In the genomic region with DNA sequence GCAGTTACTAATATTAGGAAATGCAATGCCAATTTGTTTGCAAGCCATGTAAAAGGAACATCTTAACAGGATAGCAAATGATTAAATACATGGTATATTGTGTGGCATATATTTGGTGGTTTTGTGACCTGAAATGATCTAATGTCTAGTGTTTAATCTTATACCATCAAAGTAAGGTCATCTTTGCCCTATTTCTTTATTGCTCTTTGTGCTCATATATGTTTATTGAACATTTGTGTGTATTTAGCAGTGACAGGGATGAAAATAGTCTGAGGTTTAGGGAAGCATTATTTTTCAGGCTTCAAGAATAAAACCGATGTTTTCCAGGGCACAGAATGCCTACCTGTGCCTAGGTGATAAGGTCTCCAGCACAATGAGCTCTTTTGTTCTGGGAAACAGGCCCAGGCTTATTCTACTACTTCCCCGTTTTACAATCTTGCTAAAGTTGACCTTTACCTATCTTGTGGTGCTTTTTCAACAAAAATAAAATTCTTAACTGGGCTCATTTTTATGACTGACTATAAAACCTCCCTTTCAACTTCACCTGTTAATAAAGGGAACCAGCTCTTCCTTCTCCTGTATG, we compare ENCODE assay signal across 1 cellular context.
TF ChIP-seq lines count a peak whose summit lies in the region.

No MANE protein-coding gene starts in this region.

TF ChIP-seq in HepG2, 621 proteins besides CTCF, POLR2A, EP300 and RAD21 (continued from another document and continues in another):
- TF ChIP-seq, protein P1, sequence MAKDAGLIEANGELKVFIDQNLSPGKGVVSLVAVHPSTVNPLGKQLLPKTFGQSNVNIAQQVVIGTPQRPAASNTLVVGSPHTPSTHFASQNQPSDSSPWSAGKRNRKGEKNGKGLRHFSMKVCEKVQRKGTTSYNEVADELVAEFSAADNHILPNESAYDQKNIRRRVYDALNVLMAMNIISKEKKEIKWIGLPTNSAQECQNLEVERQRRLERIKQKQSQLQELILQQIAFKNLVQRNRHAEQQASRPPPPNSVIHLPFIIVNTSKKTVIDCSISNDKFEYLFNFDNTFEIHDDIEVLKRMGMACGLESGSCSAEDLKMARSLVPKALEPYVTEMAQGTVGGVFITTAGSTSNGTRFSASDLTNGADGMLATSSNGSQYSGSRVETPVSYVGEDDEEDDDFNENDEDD (CRISPR knock-in tag; IDR thresholded peaks at IDR 0.05; ENCODE audit: borderline replicate concordance): no peak
- TF ChIP-seq PHF20 (CRISPR knock-in tag; IDR thresholded peaks at IDR 0.05) (no peak), NONO (IDR thresholded peaks at IDR 0.05) (no peak), NONO (CRISPR knock-in tag; conservative IDR thresholded peaks at IDR 0.05) (no peak), ZNF546 (CRISPR knock-in tag; conservative IDR thresholded peaks at IDR 0.05) (no peak), RCOR2 (CRISPR knock-in tag; IDR thresholded peaks at IDR 0.05) (0 out of 2 replicates have a peak, but pooled peaks have one; percentile 12), ETV6 (CRISPR knock-in tag; conservative IDR thresholded peaks at IDR 0.05) (no peak), ARHGAP35 (CRISPR knock-in tag; IDR thresholded peaks at IDR 0.05; ENCODE audit: borderline replicate concordance) (no peak), ISX (CRISPR knock-in tag; conservative IDR thresholded peaks at IDR 0.05) (no peak), SP5 (CRISPR knock-in tag; IDR thresholded peaks at IDR 0.05; ENCODE audit: borderline replicate concordance, low read depth) (no peak), KLF16 (CRISPR knock-in tag; IDR thresholded peaks at IDR 0.05) (no peak), PRPF4 (IDR thresholded peaks at IDR 0.05; ENCODE audit: low read depth, low read length, poor library complexity, severe bottlenecking) (no peak), ZNF354B (CRISPR knock-in tag; IDR thresholded peaks at IDR 0.05) (no peak), HOXA5 (CRISPR knock-in tag; IDR thresholded peaks at IDR 0.05) (no peak), ZNF260 (CRISPR knock-in tag; IDR thresholded peaks at IDR 0.05; ENCODE audit: borderline replicate concordance, low read depth) (no peak), HCFC1 (IDR thresholded peaks at IDR 0.05; ENCODE audit: low read depth, low read length) (no peak), PPARG (CRISPR knock-in tag; conservative IDR thresholded peaks at IDR 0.05) (peak; percentile 24; the same call in 1 of the 2 replicates), PAWR (CRISPR knock-in tag; IDR thresholded peaks at IDR 0.05; ENCODE audit: borderline replicate concordance) (no peak), STAT5B (CRISPR knock-in tag; IDR thresholded peaks at IDR 0.05) (no peak), ZFP36L2 (CRISPR knock-in tag; IDR thresholded peaks at IDR 0.05) (no peak), ZNF432 (CRISPR knock-in tag; IDR thresholded peaks at IDR 0.05; ENCODE audit: borderline replicate concordance) (no peak)
- TF ChIP-seq, protein P2, sequence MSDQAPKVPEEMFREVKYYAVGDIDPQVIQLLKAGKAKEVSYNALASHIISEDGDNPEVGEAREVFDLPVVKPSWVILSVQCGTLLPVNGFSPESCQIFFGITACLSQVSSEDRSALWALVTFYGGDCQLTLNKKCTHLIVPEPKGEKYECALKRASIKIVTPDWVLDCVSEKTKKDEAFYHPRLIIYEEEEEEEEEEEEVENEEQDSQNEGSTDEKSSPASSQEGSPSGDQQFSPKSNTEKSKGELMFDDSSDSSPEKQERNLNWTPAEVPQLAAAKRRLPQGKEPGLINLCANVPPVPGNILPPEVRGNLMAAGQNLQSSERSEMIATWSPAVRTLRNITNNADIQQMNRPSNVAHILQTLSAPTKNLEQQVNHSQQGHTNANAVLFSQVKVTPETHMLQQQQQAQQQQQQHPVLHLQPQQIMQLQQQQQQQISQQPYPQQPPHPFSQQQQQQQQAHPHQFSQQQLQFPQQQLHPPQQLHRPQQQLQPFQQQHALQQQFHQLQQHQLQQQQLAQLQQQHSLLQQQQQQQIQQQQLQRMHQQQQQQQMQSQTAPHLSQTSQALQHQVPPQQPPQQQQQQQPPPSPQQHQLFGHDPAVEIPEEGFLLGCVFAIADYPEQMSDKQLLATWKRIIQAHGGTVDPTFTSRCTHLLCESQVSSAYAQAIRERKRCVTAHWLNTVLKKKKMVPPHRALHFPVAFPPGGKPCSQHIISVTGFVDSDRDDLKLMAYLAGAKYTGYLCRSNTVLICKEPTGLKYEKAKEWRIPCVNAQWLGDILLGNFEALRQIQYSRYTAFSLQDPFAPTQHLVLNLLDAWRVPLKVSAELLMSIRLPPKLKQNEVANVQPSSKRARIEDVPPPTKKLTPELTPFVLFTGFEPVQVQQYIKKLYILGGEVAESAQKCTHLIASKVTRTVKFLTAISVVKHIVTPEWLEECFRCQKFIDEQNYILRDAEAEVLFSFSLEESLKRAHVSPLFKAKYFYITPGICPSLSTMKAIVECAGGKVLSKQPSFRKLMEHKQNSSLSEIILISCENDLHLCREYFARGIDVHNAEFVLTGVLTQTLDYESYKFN (CRISPR knock-in tag; conservative IDR thresholded peaks at IDR 0.05): peak; percentile 37; the same call in 1 of the 2 replicates
- TF ChIP-seq, protein P3, sequence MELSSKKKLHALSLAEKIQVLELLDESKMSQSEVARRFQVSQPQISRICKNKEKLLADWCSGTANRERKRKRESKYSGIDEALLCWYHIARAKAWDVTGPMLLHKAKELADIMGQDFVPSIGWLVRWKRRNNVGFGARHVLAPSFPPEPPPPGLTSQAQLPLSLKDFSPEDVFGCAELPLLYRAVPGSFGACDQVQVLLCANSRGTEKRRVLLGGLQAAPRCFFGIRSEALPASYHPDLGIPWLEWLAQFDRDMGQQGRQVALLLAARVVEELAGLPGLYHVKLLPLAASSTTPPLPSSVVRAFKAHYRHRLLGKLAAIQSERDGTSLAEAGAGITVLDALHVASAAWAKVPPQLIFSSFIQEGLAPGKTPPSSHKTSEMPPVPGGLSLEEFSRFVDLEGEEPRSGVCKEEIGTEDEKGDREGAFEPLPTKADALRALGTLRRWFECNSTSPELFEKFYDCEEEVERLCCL (CRISPR knock-in tag; IDR thresholded peaks at IDR 0.05; ENCODE audit: borderline replicate concordance): no peak
- TF ChIP-seq, protein P4, sequence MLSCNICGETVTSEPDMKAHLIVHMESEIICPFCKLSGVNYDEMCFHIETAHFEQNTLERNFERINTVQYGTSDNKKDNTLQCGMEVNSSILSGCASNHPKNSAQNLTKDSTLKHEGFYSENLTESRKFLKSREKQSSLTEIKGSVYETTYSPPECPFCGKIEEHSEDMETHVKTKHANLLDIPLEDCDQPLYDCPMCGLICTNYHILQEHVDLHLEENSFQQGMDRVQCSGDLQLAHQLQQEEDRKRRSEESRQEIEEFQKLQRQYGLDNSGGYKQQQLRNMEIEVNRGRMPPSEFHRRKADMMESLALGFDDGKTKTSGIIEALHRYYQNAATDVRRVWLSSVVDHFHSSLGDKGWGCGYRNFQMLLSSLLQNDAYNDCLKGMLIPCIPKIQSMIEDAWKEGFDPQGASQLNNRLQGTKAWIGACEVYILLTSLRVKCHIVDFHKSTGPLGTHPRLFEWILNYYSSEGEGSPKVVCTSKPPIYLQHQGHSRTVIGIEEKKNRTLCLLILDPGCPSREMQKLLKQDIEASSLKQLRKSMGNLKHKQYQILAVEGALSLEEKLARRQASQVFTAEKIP (CRISPR knock-in tag; IDR thresholded peaks at IDR 0.05; ENCODE audit: borderline replicate concordance): no peak
- TF ChIP-seq, protein P5, sequence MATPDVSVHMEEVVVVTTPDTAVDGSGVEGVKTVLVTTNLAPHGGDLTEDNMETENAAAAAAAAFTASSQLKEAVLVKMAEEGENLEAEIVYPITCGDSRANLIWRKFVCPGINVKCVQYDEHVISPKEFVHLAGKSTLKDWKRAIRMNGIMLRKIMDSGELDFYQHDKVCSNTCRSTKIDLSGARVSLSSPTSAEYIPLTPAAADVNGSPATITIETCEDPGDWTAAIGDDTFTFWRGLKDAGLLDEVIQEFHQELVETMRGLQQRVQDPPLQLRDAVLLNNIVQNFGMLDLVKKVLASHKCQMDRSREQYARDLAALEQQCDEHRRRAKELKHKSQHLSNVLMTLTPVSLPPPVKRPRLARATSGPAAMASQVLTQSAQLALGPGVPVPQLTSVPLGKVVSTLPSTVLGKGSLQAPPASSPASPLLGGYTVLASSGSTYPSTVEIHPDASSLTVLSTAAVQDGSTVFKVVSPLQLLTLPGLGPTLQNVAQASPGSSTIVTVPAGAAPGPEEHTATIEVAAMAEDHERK (CRISPR knock-in tag; IDR thresholded peaks at IDR 0.05; ENCODE audit: low read depth): no peak
- TF ChIP-seq, protein P6, sequence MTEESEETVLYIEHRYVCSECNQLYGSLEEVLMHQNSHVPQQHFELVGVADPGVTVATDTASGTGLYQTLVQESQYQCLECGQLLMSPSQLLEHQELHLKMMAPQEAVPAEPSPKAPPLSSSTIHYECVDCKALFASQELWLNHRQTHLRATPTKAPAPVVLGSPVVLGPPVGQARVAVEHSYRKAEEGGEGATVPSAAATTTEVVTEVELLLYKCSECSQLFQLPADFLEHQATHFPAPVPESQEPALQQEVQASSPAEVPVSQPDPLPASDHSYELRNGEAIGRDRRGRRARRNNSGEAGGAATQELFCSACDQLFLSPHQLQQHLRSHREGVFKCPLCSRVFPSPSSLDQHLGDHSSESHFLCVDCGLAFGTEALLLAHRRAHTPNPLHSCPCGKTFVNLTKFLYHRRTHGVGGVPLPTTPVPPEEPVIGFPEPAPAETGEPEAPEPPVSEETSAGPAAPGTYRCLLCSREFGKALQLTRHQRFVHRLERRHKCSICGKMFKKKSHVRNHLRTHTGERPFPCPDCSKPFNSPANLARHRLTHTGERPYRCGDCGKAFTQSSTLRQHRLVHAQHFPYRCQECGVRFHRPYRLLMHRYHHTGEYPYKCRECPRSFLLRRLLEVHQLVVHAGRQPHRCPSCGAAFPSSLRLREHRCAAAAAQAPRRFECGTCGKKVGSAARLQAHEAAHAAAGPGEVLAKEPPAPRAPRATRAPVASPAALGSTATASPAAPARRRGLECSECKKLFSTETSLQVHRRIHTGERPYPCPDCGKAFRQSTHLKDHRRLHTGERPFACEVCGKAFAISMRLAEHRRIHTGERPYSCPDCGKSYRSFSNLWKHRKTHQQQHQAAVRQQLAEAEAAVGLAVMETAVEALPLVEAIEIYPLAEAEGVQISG (CRISPR knock-in tag; IDR thresholded peaks at IDR 0.05): no peak
- TF ChIP-seq, protein P7, sequence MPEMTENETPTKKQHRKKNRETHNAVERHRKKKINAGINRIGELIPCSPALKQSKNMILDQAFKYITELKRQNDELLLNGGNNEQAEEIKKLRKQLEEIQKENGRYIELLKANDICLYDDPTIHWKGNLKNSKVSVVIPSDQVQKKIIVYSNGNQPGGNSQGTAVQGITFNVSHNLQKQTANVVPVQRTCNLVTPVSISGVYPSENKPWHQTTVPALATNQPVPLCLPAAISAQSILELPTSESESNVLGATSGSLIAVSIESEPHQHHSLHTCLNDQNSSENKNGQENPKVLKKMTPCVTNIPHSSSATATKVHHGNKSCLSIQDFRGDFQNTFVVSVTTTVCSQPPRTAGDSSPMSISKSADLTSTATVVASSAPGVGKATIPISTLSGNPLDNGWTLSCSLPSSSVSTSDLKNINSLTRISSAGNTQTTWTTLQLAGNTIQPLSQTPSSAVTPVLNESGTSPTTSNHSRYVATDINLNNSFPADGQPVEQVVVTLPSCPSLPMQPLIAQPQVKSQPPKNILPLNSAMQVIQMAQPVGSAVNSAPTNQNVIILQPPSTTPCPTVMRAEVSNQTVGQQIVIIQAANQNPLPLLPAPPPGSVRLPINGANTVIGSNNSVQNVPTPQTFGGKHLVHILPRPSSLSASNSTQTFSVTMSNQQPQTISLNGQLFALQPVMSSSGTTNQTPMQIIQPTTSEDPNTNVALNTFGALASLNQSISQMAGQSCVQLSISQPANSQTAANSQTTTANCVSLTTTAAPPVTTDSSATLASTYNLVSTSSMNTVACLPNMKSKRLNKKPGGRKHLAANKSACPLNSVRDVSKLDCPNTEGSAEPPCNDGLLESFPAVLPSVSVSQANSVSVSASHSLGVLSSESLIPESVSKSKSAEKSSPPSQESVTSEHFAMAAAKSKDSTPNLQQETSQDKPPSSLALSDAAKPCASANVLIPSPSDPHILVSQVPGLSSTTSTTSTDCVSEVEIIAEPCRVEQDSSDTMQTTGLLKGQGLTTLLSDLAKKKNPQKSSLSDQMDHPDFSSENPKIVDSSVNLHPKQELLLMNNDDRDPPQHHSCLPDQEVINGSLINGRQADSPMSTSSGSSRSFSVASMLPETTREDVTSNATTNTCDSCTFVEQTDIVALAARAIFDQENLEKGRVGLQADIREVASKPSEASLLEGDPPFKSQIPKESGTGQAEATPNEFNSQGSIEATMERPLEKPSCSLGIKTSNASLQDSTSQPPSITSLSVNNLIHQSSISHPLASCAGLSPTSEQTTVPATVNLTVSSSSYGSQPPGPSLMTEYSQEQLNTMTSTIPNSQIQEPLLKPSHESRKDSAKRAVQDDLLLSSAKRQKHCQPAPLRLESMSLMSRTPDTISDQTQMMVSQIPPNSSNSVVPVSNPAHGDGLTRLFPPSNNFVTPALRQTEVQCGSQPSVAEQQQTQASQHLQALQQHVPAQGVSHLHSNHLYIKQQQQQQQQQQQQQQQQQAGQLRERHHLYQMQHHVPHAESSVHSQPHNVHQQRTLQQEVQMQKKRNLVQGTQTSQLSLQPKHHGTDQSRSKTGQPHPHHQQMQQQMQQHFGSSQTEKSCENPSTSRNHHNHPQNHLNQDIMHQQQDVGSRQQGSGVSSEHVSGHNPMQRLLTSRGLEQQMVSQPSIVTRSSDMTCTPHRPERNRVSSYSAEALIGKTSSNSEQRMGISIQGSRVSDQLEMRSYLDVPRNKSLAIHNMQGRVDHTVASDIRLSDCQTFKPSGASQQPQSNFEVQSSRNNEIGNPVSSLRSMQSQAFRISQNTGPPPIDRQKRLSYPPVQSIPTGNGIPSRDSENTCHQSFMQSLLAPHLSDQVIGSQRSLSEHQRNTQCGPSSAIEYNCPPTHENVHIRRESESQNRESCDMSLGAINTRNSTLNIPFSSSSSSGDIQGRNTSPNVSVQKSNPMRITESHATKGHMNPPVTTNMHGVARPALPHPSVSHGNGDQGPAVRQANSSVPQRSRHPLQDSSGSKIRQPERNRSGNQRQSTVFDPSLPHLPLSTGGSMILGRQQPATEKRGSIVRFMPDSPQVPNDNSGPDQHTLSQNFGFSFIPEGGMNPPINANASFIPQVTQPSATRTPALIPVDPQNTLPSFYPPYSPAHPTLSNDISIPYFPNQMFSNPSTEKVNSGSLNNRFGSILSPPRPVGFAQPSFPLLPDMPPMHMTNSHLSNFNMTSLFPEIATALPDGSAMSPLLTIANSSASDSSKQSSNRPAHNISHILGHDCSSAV (CRISPR knock-in tag; IDR thresholded peaks at IDR 0.05; ENCODE audit: borderline replicate concordance): no peak
- TF ChIP-seq, protein P8, sequence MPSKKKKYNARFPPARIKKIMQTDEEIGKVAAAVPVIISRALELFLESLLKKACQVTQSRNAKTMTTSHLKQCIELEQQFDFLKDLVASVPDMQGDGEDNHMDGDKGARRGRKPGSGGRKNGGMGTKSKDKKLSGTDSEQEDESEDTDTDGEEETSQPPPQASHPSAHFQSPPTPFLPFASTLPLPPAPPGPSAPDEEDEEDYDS (CRISPR knock-in tag; IDR thresholded peaks at IDR 0.05): no peak
- TF ChIP-seq, protein P9, sequence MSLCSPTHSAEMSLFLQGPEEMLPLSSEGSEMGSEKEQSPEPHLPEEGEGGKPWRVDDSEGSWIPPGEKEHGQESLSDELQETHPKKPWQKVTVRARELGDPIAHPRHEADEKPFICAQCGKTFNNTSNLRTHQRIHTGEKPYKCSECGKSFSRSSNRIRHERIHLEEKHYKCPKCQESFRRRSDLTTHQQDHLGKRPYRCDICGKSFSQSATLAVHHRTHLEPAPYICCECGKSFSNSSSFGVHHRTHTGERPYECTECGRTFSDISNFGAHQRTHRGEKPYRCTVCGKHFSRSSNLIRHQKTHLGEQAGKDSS (CRISPR knock-in tag; IDR thresholded peaks at IDR 0.05; ENCODE audit: borderline replicate concordance, low read depth): no peak
